23 cellular contexts compared by ENCODE assay signal in the genomic region with DNA sequence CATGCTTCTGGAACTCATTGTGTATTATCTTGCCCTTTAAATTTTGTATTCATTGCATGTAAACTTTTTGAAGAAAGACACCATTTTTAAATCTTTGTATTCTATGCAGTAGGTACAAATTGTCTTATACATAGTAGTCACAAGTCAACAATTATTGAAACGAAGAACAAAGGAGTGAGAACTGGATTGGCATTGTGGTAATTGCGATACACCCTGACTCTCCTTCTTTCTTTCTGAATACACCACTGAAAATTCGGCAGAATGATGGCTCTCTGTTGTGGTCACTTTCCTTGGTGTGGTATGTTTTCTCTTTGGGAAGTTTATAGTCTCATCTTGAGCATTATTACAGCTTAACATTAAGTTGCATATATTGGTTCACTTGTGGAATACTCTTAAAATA. TPM values are rescaled to one million over a fixed set of nuclear protein-coding genes. Genes with fewer than 3 reads are reported as not detected.
DNase-seq lines count a peak whose midpoint lies in the region; ATAC-seq, FAIRE-seq and TF ChIP-seq lines count a peak whose summit lies in the region.
"Had no signal": no experiment of that assay in that cellular context is flagged by ENCODE, and none has a peak within 500 bp of the region (broad histone marks: within the 10 kb centered on the region; RNA-seq: fewer than 3 reads in every experiment).

No MANE protein-coding gene starts in this region.

- H3K9me3 ChIP-seq in A549: no peaks in the 10 kb centered on the region
- no peaks in the 10 kb centered on the region for H3K9me3 ChIP-seq in osteoblast (ENCODE audit: low read depth, low read length)

- TF ChIP-seq RAD21 in A549 (conservative IDR thresholded peaks at IDR 0.05 in 1 of 2, IDR thresholded peaks at IDR 0.05 in 1 of 2): no peak

- peak; percentile 25 to 60 for ATAC-seq in activated T-cell treated with anti-CD3 and anti-CD28 coated beads, Interleukin-2, amount 50 U/mL, for 72 hours (replicated peaks in 1 of 2)
- ATAC-seq in A549 (no peak), HG03439 (IDR thresholded peaks at IDR 0.05; ENCODE audit: unreplicated experiment) (no peak), GM18873 (IDR thresholded peaks at IDR 0.05; ENCODE audit: low FRiP score, unreplicated experiment) (no peak)
- ATAC-seq in activated T-helper 17 cell treated with anti-CD3 and anti-CD28 coated beads, Interleukin-2, amount 50 U/mL, for 72 hours (replicated peaks): peak; percentile 61

- no peak overlapping the region for H3K4me3 ChIP-seq in A549
- no peak overlapping the region for H3K4me3 ChIP-seq in osteoblast (ENCODE audit: insufficient read depth, low read length)
- H3K4me3 ChIP-seq: GM23248 had no signal

- H3K27ac Mint-ChIP-seq in activated T-cell treated with anti-CD3 and anti-CD28 coated beads, Interleukin-2, amount 50 U/mL, for 72 hours: peak overlapping the region; percentile 41
- H3K27ac Mint-ChIP-seq in activated T-helper 17 cell treated with anti-CD3 and anti-CD28 coated beads, Interleukin-2, amount 50 U/mL, for 72 hours: peak overlapping the region; percentile 50
- H3K27ac Mint-ChIP-seq: CD4-positive, alpha-beta memory T cell had no signal

- H3K4me3 Mint-ChIP-seq in activated T-cell treated with anti-CD3 and anti-CD28 coated beads, Interleukin-2, amount 50 U/mL, for 72 hours: peak overlapping the region in 1 of 2 donors; percentile 68
- peak overlapping the region; percentile 14 for H3K4me3 Mint-ChIP-seq in activated T-helper 17 cell treated with anti-CD3 and anti-CD28 coated beads, Interleukin-2, amount 50 U/mL, for 72 hours

- no peak for TF ChIP-seq POLR2A in A549 (IDR thresholded peaks at IDR 0.05; ENCODE audit: low read length)

- POLR2A ChIA-PET in A549 (lab: Yijun Ruan, JAX): no interaction called here

- H3K27me3 ChIP-seq in osteoblast (ENCODE audit: insufficient read depth, low read length): no peaks in the 10 kb centered on the region

- WGBS in A549 (ENCODE audit: missing lambda C conversion rate): 24% methylated on average over 3 of the region's 3 CpGs

- H2AFZ ChIP-seq in osteoblast (ENCODE audit: low read length): peak overlapping the region; percentile 14
- H2AFZ ChIP-seq: GM23248 had no signal

- FAIRE-seq in A549 (lab: Jason Lieb, UNC): peak; percentile 68
- FAIRE-seq: GM12891, GM18507, H1 had no signal

- no peaks in the 10 kb centered on the region for H3K27me3 Mint-ChIP-seq in activated T-cell treated with anti-CD3 and anti-CD28 coated beads, Interleukin-2, amount 50 U/mL, for 72 hours (ENCODE audit: low read depth)
- H3K27me3 Mint-ChIP-seq in activated T-helper 17 cell treated with anti-CD3 and anti-CD28 coated beads, Interleukin-2, amount 50 U/mL, for 72 hours: no peaks in the 10 kb centered on the region
- H3K27me3 Mint-ChIP-seq: CD4-positive, alpha-beta memory T cell had no signal

- H4K20me1 ChIP-seq in osteoblast (ENCODE audit: insufficient read depth, low read length): no peaks in the 10 kb centered on the region

- no peak overlapping the region for H3K4me2 ChIP-seq in A549
- H3K4me2 ChIP-seq in osteoblast (ENCODE audit: insufficient read depth, low read length): peak overlapping the region; percentile 17

- TF ChIP-seq CTCF in A549 (IDR thresholded peaks at IDR 0.05) (no peak), osteoblast (IDR thresholded peaks at IDR 0.05; ENCODE audit: extremely low read depth, low read depth, low read length) (no peak)

- peaks cover 2 to 13% of the 10 kb centered on the region in 2 donors for H3K36me3 Mint-ChIP-seq in activated T-cell treated with anti-CD3 and anti-CD28 coated beads, Interleukin-2, amount 50 U/mL, for 72 hours (ENCODE audit: insufficient read depth in 2 of 2)
- peaks cover 6% of the 10 kb centered on the region for H3K36me3 Mint-ChIP-seq in activated T-helper 17 cell treated with anti-CD3 and anti-CD28 coated beads, Interleukin-2, amount 50 U/mL, for 72 hours (ENCODE audit: low read depth)

- TF ChIP-seq EP300 in A549 (IDR thresholded peaks at IDR 0.05): no peak

- CTCF ChIA-PET in A549 (lab: Yijun Ruan, JAX): interaction anchor here (0.6 kb wide), 1 partner anchor 1719 kb away, joined by 3 read pairs; no protein-coding TSS in a partner anchor

- H3K4me1 Mint-ChIP-seq in activated T-cell treated with anti-CD3 and anti-CD28 coated beads, Interleukin-2, amount 50 U/mL, for 72 hours (ENCODE audit: low read depth): peaks cover 54% of the 10 kb centered on the region
- H3K4me1 Mint-ChIP-seq in activated T-helper 17 cell treated with anti-CD3 and anti-CD28 coated beads, Interleukin-2, amount 50 U/mL, for 72 hours: peaks cover 38% of the 10 kb centered on the region

- no peak for DNase-seq in activated T-cell treated with anti-CD3 and anti-CD28 coated beads, Interleukin-2, amount 50 U/mL, for 72 hours
- no peak for DNase-seq in activated T-cell treated with anti-CD3 and anti-CD28 coated beads, Interleukin-2, amount 50 U/mL, for 48 hours
- no peak for DNase-seq in A549 (ENCODE audit: low read depth in 1 of 2, low spot score in 1 of 2)
- DNase-seq in osteoblast (ENCODE audit: insufficient read length, low spot score, missing footprints): no peak
- DNase-seq in activated CD4-positive, CD25-positive, alpha-beta regulatory T cell (lab: John Stamatoyannopoulos, UW): no peak
- DNase-seq: 8988T; C1 segment of cervical spinal cord; Calu3; CD4-positive, alpha-beta memory T cell; COR-L47; DMS53; DMS79 treated with DMSO at 0.1 percent for 48 hours; GF-D8; H7; HCEC 1CT had no signal

- H3K79me2 ChIP-seq in osteoblast (ENCODE audit: insufficient read depth, low read length): no peaks in the 10 kb centered on the region

- H3K9me3 Mint-ChIP-seq in activated T-cell treated with anti-CD3 and anti-CD28 coated beads, Interleukin-2, amount 50 U/mL, for 72 hours: no peaks in the 10 kb centered on the region
- H3K9me3 Mint-ChIP-seq in activated T-helper 17 cell treated with anti-CD3 and anti-CD28 coated beads, Interleukin-2, amount 50 U/mL, for 72 hours: no peaks in the 10 kb centered on the region

- H3K27ac ChIP-seq in A549 (no peak overlapping the region), osteoblast (ENCODE audit: low read depth, low read length) (no peak overlapping the region)
- H3K27ac ChIP-seq: GM23248 had no signal

- no peaks in the 10 kb centered on the region for H3K36me3 ChIP-seq in osteoblast (ENCODE audit: insufficient read depth, low read length)

- H3K4me1 ChIP-seq in A549 (no peaks in the 10 kb centered on the region), osteoblast (ENCODE audit: insufficient read depth, low read length) (no peaks in the 10 kb centered on the region)

TF ChIP-seq in A549, 52 proteins besides CTCF, POLR2A, EP300 and RAD21 (continues in another document):
- TF ChIP-seq, protein P1, sequence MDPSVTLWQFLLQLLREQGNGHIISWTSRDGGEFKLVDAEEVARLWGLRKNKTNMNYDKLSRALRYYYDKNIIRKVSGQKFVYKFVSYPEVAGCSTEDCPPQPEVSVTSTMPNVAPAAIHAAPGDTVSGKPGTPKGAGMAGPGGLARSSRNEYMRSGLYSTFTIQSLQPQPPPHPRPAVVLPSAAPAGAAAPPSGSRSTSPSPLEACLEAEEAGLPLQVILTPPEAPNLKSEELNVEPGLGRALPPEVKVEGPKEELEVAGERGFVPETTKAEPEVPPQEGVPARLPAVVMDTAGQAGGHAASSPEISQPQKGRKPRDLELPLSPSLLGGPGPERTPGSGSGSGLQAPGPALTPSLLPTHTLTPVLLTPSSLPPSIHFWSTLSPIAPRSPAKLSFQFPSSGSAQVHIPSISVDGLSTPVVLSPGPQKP (IDR thresholded peaks at IDR 0.05; ENCODE audit: low read depth, low read length): no peak
- TF ChIP-seq MAZ (IDR thresholded peaks at IDR 0.05; ENCODE audit: borderline replicate concordance, low read depth, low read length): no peak
- no peak for TF ChIP-seq SREBF2 (IDR thresholded peaks at IDR 0.05)
- TF ChIP-seq KDM5A (IDR thresholded peaks at IDR 0.05): no peak
- no peak for TF ChIP-seq GATA3 (IDR thresholded peaks at IDR 0.05; ENCODE audit: borderline replicate concordance)
- TF ChIP-seq POLR2AphosphoS2 (conservative IDR thresholded peaks at IDR 0.05; ENCODE audit: low read length): no peak
- TF ChIP-seq BCL3 (IDR thresholded peaks at IDR 0.05): no peak
- TF ChIP-seq, protein P2, sequence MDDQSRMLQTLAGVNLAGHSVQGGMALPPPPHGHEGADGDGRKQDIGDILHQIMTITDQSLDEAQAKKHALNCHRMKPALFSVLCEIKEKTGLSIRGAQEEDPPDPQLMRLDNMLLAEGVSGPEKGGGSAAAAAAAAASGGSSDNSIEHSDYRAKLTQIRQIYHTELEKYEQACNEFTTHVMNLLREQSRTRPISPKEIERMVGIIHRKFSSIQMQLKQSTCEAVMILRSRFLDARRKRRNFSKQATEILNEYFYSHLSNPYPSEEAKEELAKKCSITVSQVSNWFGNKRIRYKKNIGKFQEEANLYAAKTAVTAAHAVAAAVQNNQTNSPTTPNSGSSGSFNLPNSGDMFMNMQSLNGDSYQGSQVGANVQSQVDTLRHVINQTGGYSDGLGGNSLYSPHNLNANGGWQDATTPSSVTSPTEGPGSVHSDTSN (IDR thresholded peaks at IDR 0.05): no peak
- no peak for TF ChIP-seq JUNB (IDR thresholded peaks at IDR 0.05)
- no peak for TF ChIP-seq FOXS1 (CRISPR knock-in tag; IDR thresholded peaks at IDR 0.05)

RNA-seq across cellular contexts. Expression of gene SLC16A7, which starts 34.1 kb away (rescaled TPM):
- 10 to 100 TPM; 38.8 to 40.2 TPM for total RNA-seq in activated T-cell treated with anti-CD3 and anti-CD28 coated beads, Interleukin-2, amount 50 U/mL, for 72 hours
- polyA plus RNA-seq in A549 (2011; rRNA removed) (0.23 and 0.54 TPM in 2 replicates), A549 (2017; fragmentation: RNase III; extraction: RNeasy Plus Mini Kit Qiagen cat#74134 plus additional on column Dnase treatment) (0.14 to 0.45 TPM (median 0.17 TPM) in 3 replicates)
- 0.03 and 0.04 TPM in 2 replicates for polyA plus RNA-seq in A549 (2012; cell fraction: cytosol; rRNA removed)
- polyA plus RNA-seq in A549 (2012; cell fraction: nucleus; rRNA removed): 0.01 TPM in 2 replicates
- polyA minus RNA-seq in A549 (2011; rRNA and poly(A)+ RNA removed): 0.68 and 1.5 TPM in 2 replicates
- 10 to 100 TPM; 21.4 to 29.9 TPM for total RNA-seq in activated T-helper 17 cell treated with anti-CD3 and anti-CD28 coated beads, Interleukin-2, amount 50 U/mL, for 72 hours
- total RNA-seq in osteoblast: 53.2 and 54.8 TPM in 2 replicates
- total RNA-seq: G401 had no signal

Comparison
In these comparisons a context has a peak if more than half of its experiments do, and no peak if none do; other contexts are left out.
1. ATAC-seq: peak in activated T-cell treated with anti-CD3 and anti-CD28 coated beads, Interleukin-2, amount 50 U/mL, for 72 hours (2 of 2) and activated T-helper 17 cell treated with anti-CD3 and anti-CD28 coated beads, Interleukin-2, amount 50 U/mL, for 72 hours (single experiment); none in A549 (0 of 2), HG03439 (single experiment) and GM18873 (single experiment).